Comparison of ENCODE assay signal across 12 cellular contexts in the genomic region with DNA sequence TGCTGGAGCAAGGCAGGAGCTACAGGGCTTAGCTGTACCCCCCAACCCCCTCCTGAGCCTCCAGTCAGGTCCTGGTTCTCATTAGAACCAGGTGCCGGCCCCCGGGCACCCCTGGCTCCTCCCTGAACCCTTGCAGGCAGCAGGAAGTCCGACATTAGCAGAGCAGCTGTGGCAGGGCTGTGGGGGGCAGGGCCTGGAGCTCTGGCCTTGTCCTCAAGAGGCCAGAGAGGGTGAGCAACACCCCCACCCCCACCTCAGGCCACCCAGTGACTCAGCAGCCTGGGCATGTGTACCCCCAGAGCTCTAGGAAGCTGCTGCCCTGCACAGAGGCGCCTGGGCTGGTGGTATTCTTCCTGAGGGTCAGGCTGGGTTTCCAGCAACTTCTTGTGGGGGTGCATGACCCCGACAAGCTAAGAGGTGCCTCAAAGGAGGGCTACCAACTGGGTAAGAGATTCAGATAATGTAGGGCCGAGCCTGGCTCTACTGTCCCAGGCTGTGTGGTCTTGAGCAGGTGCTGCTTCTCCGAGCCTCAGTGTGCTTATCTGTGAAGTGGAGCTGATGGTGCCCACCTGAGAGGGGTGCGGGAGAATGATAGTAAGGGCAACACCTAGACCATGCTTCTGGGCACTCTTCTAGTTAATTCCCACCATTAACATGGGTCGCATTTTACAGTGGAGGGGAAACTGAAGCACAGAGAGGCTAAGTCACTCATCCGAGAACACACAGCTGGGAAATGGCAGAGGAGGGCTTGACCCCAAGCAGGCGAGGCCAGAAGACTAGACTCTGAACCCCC. TPM values are rescaled to one million over a fixed set of nuclear protein-coding genes. Genes with fewer than 3 reads are reported as not detected.
DNase-seq lines count a peak whose midpoint lies in the region; ATAC-seq and TF ChIP-seq lines count a peak whose summit lies in the region.
"Had no signal": no experiment of that assay in that cellular context is flagged by ENCODE, and none has a peak within 500 bp of the region (broad histone marks: within the 10 kb centered on the region; RNA-seq: fewer than 3 reads in every experiment).

No MANE protein-coding gene starts in this region.

- peaks cover 10 to 52% (median 25%) of the 10 kb centered on the region in 4 donors for H3K4me1 ChIP-seq in transverse colon

- peak overlapping the region in 3 of 4 donors; percentile 34 to 83 (median 80) for H3K27ac ChIP-seq in transverse colon

- WGBS in transverse colon (ENCODE audit: low coverage in 1 of 2), 2 donors = 78 to 100% methylated on average over 1 to 7 of the region's 11 CpGs

- no peaks in the 10 kb centered on the region for H3K36me3 ChIP-seq in transverse colon

- no peak for TF ChIP-seq POLR2A in transverse colon (IDR thresholded peaks at IDR 0.05)

- no peak overlapping the region for H3K4me3 ChIP-seq in transverse colon

- ATAC-seq in Right ventricle myocardium inferior = no peak
- ATAC-seq in left cardiac atrium = no peak
- peak; percentile 58 for ATAC-seq in SK-N-SH treated with all-trans-retinoic acid at 6 μM for 48 hours
- ATAC-seq in GM19463 (IDR thresholded peaks at IDR 0.05; ENCODE audit: unreplicated experiment) = no peak
- no peak for ATAC-seq in omental fat pad (ENCODE audit: low FRiP score)
- ATAC-seq: left lobe of liver had no signal

- H3K27me3 ChIP-seq in transverse colon = no peaks in the 10 kb centered on the region

- DNase-seq in Right ventricle myocardium inferior (ENCODE audit: missing footprints) (peak; percentile 37), left cardiac atrium (no peak), glomerular visceral epithelial cell (ENCODE audit: extremely low spot score) (peak; percentile 93), transverse colon (no peak), omental fat pad (ENCODE audit: low spot score) (no peak)
- DNase-seq in activated naive CD4-positive, alpha-beta T cell treated with Interleukin-2 at 50 U/mL for 16 hours = no peak
- DNase-seq: anterior cingulate cortex; stimulated activated CD4-positive, alpha-beta T cell treated with anti-CD3 and anti-CD28 coated beads, Interleukin-4, amount 100 ng/mL, for 4 hours had no signal

- intact Hi-C loops in Right ventricle myocardium inferior (cut with DNase I) (no loop called here), left cardiac atrium (cut with DNase I) (loop anchor here in 1 of 2 donors (5.0 kb wide), 1 partner anchor 57 kb away; no protein-coding TSS in a partner anchor), transverse colon (cut with DNase I; ENCODE audit: low total_unique reads) (loop anchor here (1.0 kb wide), 1 partner anchor 34 kb away; no protein-coding TSS in a partner anchor)

- TF ChIP-seq EP300 in transverse colon (IDR thresholded peaks at IDR 0.05; ENCODE audit: low read depth) = no peak

- TF ChIP-seq CTCF in transverse colon (IDR thresholded peaks at IDR 0.05) (no peak), omental fat pad (IDR thresholded peaks at IDR 0.05) (no peak)

- in situ Hi-C loops in transverse colon (cut with MboI; ENCODE audit: low pct_ligation_motif_present in 1 of 4, low pct_unique_long_range_greater_than_20kb in 1 of 4, low sequenced_read_pairs in 3 of 4) = no loop called here

- H3K9me3 ChIP-seq in transverse colon = no peaks in the 10 kb centered on the region

TF ChIP-seq in SK-N-SH treated with all-trans-retinoic acid at 6 μM for 48 hours, 23 proteins besides CTCF, POLR2A, EP300 and RAD21:
- TF ChIP-seq ZFP3 (CRISPR knock-in tag; IDR thresholded peaks at IDR 0.05) (no peak), TCF4 (CRISPR knock-in tag; IDR thresholded peaks at IDR 0.05; ENCODE audit: borderline replicate concordance) (peak; percentile 66; the same call in 1 of the 2 replicates)

RNA-seq across cellular contexts. Expression of gene H1-8, which starts 16.0 kb away (rescaled TPM):
- total RNA-seq in Right ventricle myocardium inferior (not detected), left cardiac atrium (not detected), transverse colon (not detected), omental fat pad (not detected)
- total RNA-seq: B cell, left lobe of liver had no signal

RNA-seq across cellular contexts. Expression of gene RHO, which starts 30.5 kb away (rescaled TPM):
- not detected for total RNA-seq in Right ventricle myocardium inferior
- not detected for total RNA-seq in left cardiac atrium
- not detected for total RNA-seq in transverse colon
- under 1 TPM in 1 of 4 donors, not detected in 3; 0.28 TPM for total RNA-seq in omental fat pad
- total RNA-seq: left lobe of liver had no signal

RNA-seq across cellular contexts. Expression of gene PLXND1, which starts 47.5 kb away (rescaled TPM):
- 66.3 TPM for total RNA-seq in Right ventricle myocardium inferior
- 100 to 1,000 TPM; 106 to 112 TPM for total RNA-seq in left cardiac atrium
- 10 to 100 TPM; 26.4 to 71.8 (median 35.8) TPM for total RNA-seq in transverse colon
- total RNA-seq in omental fat pad = 100 to 1,000 TPM in 3 of 4 donors, 10 to 100 TPM in 1; 82.7 to 364 (median 170) TPM

Comparison
In these comparisons a context has a peak if more than half of its experiments do, and no peak if none do; other contexts are left out.
1. DNase-seq: peak in Right ventricle myocardium inferior (single experiment) and glomerular visceral epithelial cell (single experiment); none in left cardiac atrium (single experiment), transverse colon (single experiment), activated naive CD4-positive, alpha-beta T cell treated with Interleukin-2 at 50 U/mL for 16 hours (single experiment) and omental fat pad (single experiment).